Comparison of ENCODE assay signal across 20 cellular contexts in the genomic region with DNA sequence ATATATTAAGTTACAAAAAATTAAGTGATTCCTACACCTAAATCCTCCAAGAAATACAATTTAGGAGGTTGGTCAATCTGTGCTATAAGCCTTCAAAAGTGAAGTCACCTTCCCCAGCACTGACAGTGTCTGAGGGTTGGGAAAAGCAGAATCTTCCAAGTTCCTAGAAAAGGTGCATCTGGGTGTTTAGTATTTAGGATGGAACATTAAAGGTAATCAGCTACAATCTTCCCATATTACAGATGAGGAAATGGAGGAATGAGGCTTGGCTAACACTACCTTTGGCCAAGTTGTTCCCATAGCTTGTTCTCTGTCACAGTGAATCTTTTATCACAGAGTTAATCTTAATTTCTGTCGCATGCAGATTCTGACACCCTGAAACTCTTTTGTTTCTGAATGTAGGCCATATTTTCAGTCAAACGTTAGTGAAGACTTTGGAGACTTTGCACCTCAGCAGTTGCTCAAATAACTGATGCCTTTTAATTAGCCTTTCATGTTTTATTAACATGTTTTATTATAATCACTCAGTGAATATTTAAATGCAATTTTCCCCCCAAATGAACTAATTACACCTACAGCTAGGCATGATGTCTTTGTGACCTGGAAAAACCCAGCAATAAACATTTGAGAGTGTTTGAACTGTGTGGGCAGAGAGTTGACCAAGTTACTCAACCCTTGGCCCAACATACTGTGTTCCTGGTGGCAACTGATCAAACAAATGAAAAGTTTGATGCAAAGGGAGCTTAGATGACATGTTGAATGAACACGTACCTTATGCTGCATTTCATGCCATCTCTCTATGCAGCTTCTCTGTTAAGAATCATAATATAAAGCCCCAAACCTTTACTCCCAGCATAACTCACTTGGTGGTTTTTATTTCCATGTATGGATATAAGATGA. TPM values are rescaled to one million over a fixed set of nuclear protein-coding genes. Genes with fewer than 3 reads are reported as not detected.
DNase-seq lines count a peak whose midpoint lies in the region; ATAC-seq and TF ChIP-seq lines count a peak whose summit lies in the region.
"Had no signal": no experiment of that assay in that cellular context is flagged by ENCODE, and none has a peak within 500 bp of the region (broad histone marks: within the 10 kb centered on the region; RNA-seq: fewer than 3 reads in every experiment).

No MANE protein-coding gene starts in this region.

- H3K27ac ChIP-seq in breast epithelium (no peak overlapping the region), muscle layer of colon (ENCODE audit: low read depth, low read length) (peak overlapping the region; percentile 0), gastrocnemius medialis (no peak overlapping the region), adrenal gland (no peak overlapping the region)
- H3K27ac ChIP-seq: epithelial cell of prostate had no signal

- POLR2A ChIA-PET in MCF 10A (lab: Yijun Ruan, JAX): interaction anchor here (0.6 to 1.0 kb wide), 2 partner anchors 13 to 52 kb away, joined by 3 to 4 read pairs; no protein-coding TSS in a partner anchor

- H3K27me3 Mint-ChIP-seq in MCF 10A (ENCODE audit: insufficient read depth, unreplicated experiment): no peaks in the 10 kb centered on the region

- DNase-seq in MCF 10A (ENCODE audit: unreplicated experiment) (no peak), breast epithelium (ENCODE audit: low spot score in 2 of 2) (no peak), fibroblast of pulmonary artery (ENCODE audit: low read depth) (no peak), T1000 (lab: John Stamatoyannopoulos, UW) (no peak), gastrocnemius medialis (no peak), adrenal gland (no peak)
- DNase-seq in stimulated activated effector memory CD8-positive, alpha-beta T cell treated with anti-CD3 and anti-CD28 coated beads, Interleukin-12 subunit alpha, Interleukin-12 subunit beta, amount 100 ng/mL, for 72 hours (ENCODE audit: low spot score in 2 of 2): no peak
- DNase-seq: activated CD4-positive, alpha-beta memory T cell treated with anti-CD3 and anti-CD28 coated beads, Interleukin-2, amount 10 ng/mL, durations not matched to agents 7 days and 5 days; activated CD4-positive, CD25-positive, alpha-beta regulatory T cell; activated naive CD4-positive, alpha-beta T cell treated with Interleukin-2 at 50 U/mL for 16 hours; C1 segment of cervical spinal cord; left cardiac atrium; NCI-H1417 treated with DMSO at 0.1 percent for 48 hours; NCI-H2171; NCI-H748 treated with DMSO at 0.1 percent for 48 hours; right cardiac atrium; stimulated activated naive CD4-positive, alpha-beta T cell treated with Interleukin-2 at 50 U/mL for 16 hours had no signal

- no peak overlapping the region for H3K4me3 Mint-ChIP-seq in MCF 10A (ENCODE audit: unreplicated experiment)
- no peak overlapping the region for H3K4me3 Mint-ChIP-seq in stimulated activated effector memory CD8-positive, alpha-beta T cell treated with anti-CD3 and anti-CD28 coated beads, Interleukin-12 subunit alpha, Interleukin-12 subunit beta, amount 100 ng/mL, for 72 hours
- H3K4me3 Mint-ChIP-seq: activated CD4-positive, alpha-beta memory T cell treated with anti-CD3 and anti-CD28 coated beads, Interleukin-2, amount 10 ng/mL, durations not matched to agents 7 days and 5 days had no signal

- intact Hi-C loops in MCF 10A (cut with micrococcal nuclease): no loop called here
- intact Hi-C loops in breast epithelium (cut with DNase I; ENCODE audit: low total_unique reads): no loop called here
- intact Hi-C loops in gastrocnemius medialis (cut with DNase I; ENCODE audit: low total_unique reads): no loop called here
- intact Hi-C loops in adrenal gland (cut with DNase I): no loop called here

- no peak overlapping the region for H3K9ac ChIP-seq in muscle layer of colon (ENCODE audit: low read length)

- CTCF ChIA-PET in MCF 10A (lab: Yijun Ruan, JAX): interaction anchor here (0.6 to 1.8 kb wide), 4 partner anchors 8 to 513 kb away, joined by 3 to 4 read pairs (median 3); no protein-coding TSS in a partner anchor

- ATAC-seq in gastrocnemius medialis: no peak
- no peak for ATAC-seq in stimulated activated effector memory CD8-positive, alpha-beta T cell treated with anti-CD3 and anti-CD28 coated beads, Interleukin-12 subunit alpha, Interleukin-12 subunit beta, amount 100 ng/mL, for 72 hours
- ATAC-seq: left cardiac atrium, right cardiac atrium had no signal

- H3K36me3 ChIP-seq in breast epithelium (no peaks in the 10 kb centered on the region), muscle layer of colon (ENCODE audit: insufficient read depth, low read length) (peaks cover 75% of the 10 kb centered on the region), gastrocnemius medialis (no peaks in the 10 kb centered on the region), adrenal gland (replicated peaks in 1 of 2) (no peaks in the 10 kb centered on the region)

- BruUV-seq in MCF 10A (replicated peaks; lab: Mats Ljungman, UMichigan): no TSS peak

- H3K9me3 ChIP-seq in breast epithelium: no peaks in the 10 kb centered on the region
- H3K9me3 ChIP-seq in muscle layer of colon (ENCODE audit: low read length): no peaks in the 10 kb centered on the region
- no peaks in the 10 kb centered on the region for H3K9me3 ChIP-seq in gastrocnemius medialis
- H3K9me3 ChIP-seq in adrenal gland (replicated peaks in 1 of 3): no peaks in the 10 kb centered on the region
- H3K9me3 ChIP-seq: upper lobe of left lung had no signal

- no peaks in the 10 kb centered on the region for H3K9me3 Mint-ChIP-seq in MCF 10A (ENCODE audit: unreplicated experiment)
- no peaks in the 10 kb centered on the region for H3K9me3 Mint-ChIP-seq in stimulated activated effector memory CD8-positive, alpha-beta T cell treated with anti-CD3 and anti-CD28 coated beads, Interleukin-12 subunit alpha, Interleukin-12 subunit beta, amount 100 ng/mL, for 72 hours
- H3K9me3 Mint-ChIP-seq: activated CD4-positive, alpha-beta memory T cell treated with anti-CD3 and anti-CD28 coated beads, Interleukin-2, amount 10 ng/mL, durations not matched to agents 7 days and 5 days had no signal

- peaks cover 26% of the 10 kb centered on the region for H3K36me3 Mint-ChIP-seq in MCF 10A (ENCODE audit: insufficient read depth, unreplicated experiment)
- H3K36me3 Mint-ChIP-seq in stimulated activated effector memory CD8-positive, alpha-beta T cell treated with anti-CD3 and anti-CD28 coated beads, Interleukin-12 subunit alpha, Interleukin-12 subunit beta, amount 100 ng/mL, for 72 hours: no peaks in the 10 kb centered on the region

- H3K4me1 ChIP-seq in breast epithelium (no peaks in the 10 kb centered on the region), muscle layer of colon (ENCODE audit: insufficient read depth, low read length) (peaks cover 24% of the 10 kb centered on the region), gastrocnemius medialis (no peaks in the 10 kb centered on the region), adrenal gland (replicated peaks in 1 of 2) (no peaks in the 10 kb centered on the region)

- H3K27me3 ChIP-seq in breast epithelium (no peaks in the 10 kb centered on the region), muscle layer of colon (ENCODE audit: control insufficient read depth in 1 of 2, insufficient read depth in 2 of 2, low read length in 2 of 2) (no peaks in the 10 kb centered on the region), gastrocnemius medialis (no peaks in the 10 kb centered on the region), adrenal gland (no peaks in the 10 kb centered on the region)
- H3K27me3 ChIP-seq: upper lobe of left lung had no signal

- H3K4me1 Mint-ChIP-seq in MCF 10A (ENCODE audit: insufficient read depth, unreplicated experiment): peaks cover 6% of the 10 kb centered on the region
- no peaks in the 10 kb centered on the region for H3K4me1 Mint-ChIP-seq in stimulated activated effector memory CD8-positive, alpha-beta T cell treated with anti-CD3 and anti-CD28 coated beads, Interleukin-12 subunit alpha, Interleukin-12 subunit beta, amount 100 ng/mL, for 72 hours
- H3K4me1 Mint-ChIP-seq: activated CD4-positive, alpha-beta memory T cell treated with anti-CD3 and anti-CD28 coated beads, Interleukin-2, amount 10 ng/mL, durations not matched to agents 7 days and 5 days had no signal

- TF ChIP-seq POLR2A in breast epithelium (IDR thresholded peaks at IDR 0.05) (no peak), gastrocnemius medialis (IDR thresholded peaks at IDR 0.05) (no peak), adrenal gland (IDR thresholded peaks at IDR 0.05) (no peak)

- WGBS in adrenal gland, 4 donors: 73 to 82% (median 78%) methylated on average over 3 of the region's 3 CpGs

- H3K4me3 ChIP-seq in breast epithelium: no peak overlapping the region
- H3K4me3 ChIP-seq in fibroblast of pulmonary artery (replicated peaks; ENCODE audit: low read depth, low read length): peak overlapping the region; percentile 21
- no peak overlapping the region for H3K4me3 ChIP-seq in muscle layer of colon (ENCODE audit: low read depth in 1 of 2, low read length in 2 of 2)
- no peak overlapping the region for H3K4me3 ChIP-seq in gastrocnemius medialis
- no peak overlapping the region for H3K4me3 ChIP-seq in adrenal gland
- H3K4me3 ChIP-seq: upper lobe of left lung had no signal

- H3K27ac Mint-ChIP-seq in MCF 10A (ENCODE audit: low read depth, unreplicated experiment): peak overlapping the region; percentile 3
- H3K27ac Mint-ChIP-seq in stimulated activated effector memory CD8-positive, alpha-beta T cell treated with anti-CD3 and anti-CD28 coated beads, Interleukin-12 subunit alpha, Interleukin-12 subunit beta, amount 100 ng/mL, for 72 hours: no peak overlapping the region
- H3K27ac Mint-ChIP-seq: activated CD4-positive, alpha-beta memory T cell treated with anti-CD3 and anti-CD28 coated beads, Interleukin-2, amount 10 ng/mL, durations not matched to agents 7 days and 5 days had no signal

- no peak for TF ChIP-seq CTCF in MCF 10A (IDR thresholded peaks at IDR 0.05; ENCODE audit: unreplicated experiment)
- no peak for TF ChIP-seq CTCF in breast epithelium (IDR thresholded peaks at IDR 0.05)
- TF ChIP-seq CTCF in fibroblast of pulmonary artery (IDR thresholded peaks at IDR 0.05; ENCODE audit: low read length, missing control alignments): no peak
- TF ChIP-seq CTCF in gastrocnemius medialis (IDR thresholded peaks at IDR 0.05 in 4 of 5, conservative IDR thresholded peaks at IDR 0.05 in 1 of 5): no peak
- TF ChIP-seq CTCF in adrenal gland (IDR thresholded peaks at IDR 0.05): no peak

- in situ Hi-C loops in gastrocnemius medialis (cut with MboI; ENCODE audit: low sequenced_read_pairs in 4 of 4): no loop called here

RNA-seq across cellular contexts. Expression of a gene that starts 17.6 kb away (rescaled TPM):
- total RNA-seq in MCF 10A (2022): 564 and 636 TPM in 2 replicates
- 100 to 1,000 TPM in 2 of 3 donors, 10 to 100 TPM in 1; 74.9 to 295 (median 102) TPM for total RNA-seq in breast epithelium
- 100 to 1,000 TPM in 1 of 4 donors, 10 to 100 TPM in 3; 24.8 to 341 (median 58.6) TPM for total RNA-seq in gastrocnemius medialis
- 100 to 1,000 TPM in 5 of 8 donors, 10 to 100 TPM in 3; 44.6 to 322 (median 154) TPM for total RNA-seq in adrenal gland
- polyA plus RNA-seq in adrenal gland: 100 to 1,000 TPM in 1 of 3 donors, 10 to 100 TPM in 2; 68.1 to 133 (median 69.9) TPM
